ENCODE assay signal across 8 cellular contexts in genomic region chr17:44197980-44198720, GRCh38. TPM values are rescaled to one million over a fixed set of nuclear protein-coding genes. Genes with fewer than 3 reads are reported as not detected.
A peak's percentile ranks its signal among the peaks of the same experiment; 100 is the strongest.
DNase-seq lines count a peak whose midpoint lies in the region; ATAC-seq and TF ChIP-seq lines count a peak whose summit lies in the region.

No MANE protein-coding gene starts in this region.

- ATAC-seq in HG02623 (IDR thresholded peaks at IDR 0.05; ENCODE audit: unreplicated experiment) (no peak), GM21737 (IDR thresholded peaks at IDR 0.05; ENCODE audit: unreplicated experiment) (no peak)

- H3K9me2 ChIP-seq in neural cell (ENCODE audit: insufficient read depth, low read length): no peaks in the 10 kb centered on the region

- H3K4me3 ChIP-seq in WI38 (ENCODE audit: low read depth, low read length): peak overlapping the region; percentile 86
- H3K4me3 ChIP-seq in epithelial cell of esophagus (ENCODE audit: low read length): peak overlapping the region; percentile 80
- H3K4me3 ChIP-seq in neural cell (ENCODE audit: low read length): peak overlapping the region; percentile 91

- peak overlapping the region; percentile 14 for H2AFZ ChIP-seq in neural cell (ENCODE audit: low read depth, low read length)

- TF ChIP-seq RAD21 in Ishikawa (IDR thresholded peaks at IDR 0.05; ENCODE audit: low read depth): 0 out of 2 replicates have a peak, but pooled peaks have one; percentile 10
- peak; percentile 41 for TF ChIP-seq RAD21 in neural cell (conservative IDR thresholded peaks at IDR 0.05)

- no peaks in the 10 kb centered on the region for H3F3A ChIP-seq in neural cell (ENCODE audit: insufficient read depth, low read length, poor library complexity, severe bottlenecking)

- peak overlapping the region; percentile 94 for H3K9ac ChIP-seq in neural cell (ENCODE audit: low read length)

- H3K79me2 ChIP-seq in neural cell (replicated peaks; ENCODE audit: insufficient read depth, low read length): peaks cover 24% of the 10 kb centered on the region

- peak; percentile 73 for DNase-seq in EH (ENCODE audit: low read depth)
- peak; percentile 49 for DNase-seq in epithelial cell of esophagus (ENCODE audit: low read depth)
- DNase-seq in NCI-H1694 treated with DMSO at 0.1 percent for 48 hours (lab: John Stamatoyannopoulos, UW): no peak

- no peaks in the 10 kb centered on the region for H3K27me3 ChIP-seq in neural cell (ENCODE audit: insufficient read depth, low read depth, low read length)

- peak overlapping the region; percentile 92 for H3K27ac ChIP-seq in neural cell (ENCODE audit: low read length)

- H4K20me1 ChIP-seq in neural cell (ENCODE audit: insufficient read depth): no peaks in the 10 kb centered on the region

- H3K9me3 ChIP-seq in neural cell (ENCODE audit: low read length): no peaks in the 10 kb centered on the region

- no peak for TF ChIP-seq EP300 in Ishikawa (IDR thresholded peaks at IDR 0.05; ENCODE audit: borderline replicate concordance)
- TF ChIP-seq EP300 in neural cell (conservative IDR thresholded peaks at IDR 0.05; ENCODE audit: poor library complexity, severe bottlenecking): no peak

- peaks cover 10% of the 10 kb centered on the region for H3K36me3 ChIP-seq in neural cell (ENCODE audit: insufficient read depth, low read length)

- H3K4me2 ChIP-seq in neural cell (ENCODE audit: low read length): peak overlapping the region; percentile 77

- TF ChIP-seq CTCF in WI38 (IDR thresholded peaks at IDR 0.05; ENCODE audit: low read depth, low read length): no peak
- peak; percentile 10 for TF ChIP-seq CTCF in epithelial cell of esophagus (IDR thresholded peaks at IDR 0.05; ENCODE audit: insufficient read depth, low read depth, low read length, missing control alignments)
- no peak for TF ChIP-seq CTCF in neural cell (IDR thresholded peaks at IDR 0.05; ENCODE audit: poor library complexity, severe bottlenecking)

TF ChIP-seq in Ishikawa, 13 proteins besides CTCF, POLR2A, EP300 and RAD21:
- TF ChIP-seq YY1 (IDR thresholded peaks at IDR 0.05; ENCODE audit: low read depth) (no peak), CREB1 (IDR thresholded peaks at IDR 0.05; ENCODE audit: low read depth) (no peak), CEBPB (IDR thresholded peaks at IDR 0.05) (no peak), MAX (IDR thresholded peaks at IDR 0.05) (no peak), FOXM1 (IDR thresholded peaks at IDR 0.05; ENCODE audit: borderline replicate concordance, low read depth) (no peak), USF1 (IDR thresholded peaks at IDR 0.05) (no peak), TAF1 (IDR thresholded peaks at IDR 0.05; ENCODE audit: low read depth) (no peak), NFIC (IDR thresholded peaks at IDR 0.05) (no peak), REST (IDR thresholded peaks at IDR 0.05; ENCODE audit: low read depth) (no peak), ZBTB7A (IDR thresholded peaks at IDR 0.05; ENCODE audit: low read depth) (no peak), TCF12 (IDR thresholded peaks at IDR 0.05; ENCODE audit: low read depth) (no peak)

TF ChIP-seq in neural cell, 6 proteins besides CTCF, POLR2A, EP300 and RAD21:
- TF ChIP-seq SMC3 (conservative IDR thresholded peaks at IDR 0.05; ENCODE audit: poor library complexity): peak; percentile 37
- TF ChIP-seq MXI1 (conservative IDR thresholded peaks at IDR 0.05; ENCODE audit: poor library complexity, severe bottlenecking): no peak

RNA-seq across cellular contexts. Expression of gene ATXN7L3, which starts 1.5 kb away (rescaled TPM):
- polyA plus RNA-seq in neural cell: 93.5 and 97.2 TPM in 2 replicates
- polyA minus RNA-seq in neural cell: 108 and 109 TPM in 2 replicates

RNA-seq across cellular contexts. Expression of gene TMUB2, which starts 11.4 kb away (rescaled TPM):
- polyA plus RNA-seq in neural cell: 59.9 and 77.4 TPM in 2 replicates
- polyA minus RNA-seq in neural cell: 30.2 and 31.2 TPM in 2 replicates

RNA-seq across cellular contexts. Expression of gene UBTF, which starts 21.3 kb away (rescaled TPM):
- polyA plus RNA-seq in neural cell: 71.7 and 73.8 TPM in 2 replicates
- 105 and 112 TPM in 2 replicates for polyA minus RNA-seq in neural cell

RNA-seq across cellular contexts. Expression of gene ASB16, which starts 27.6 kb away (rescaled TPM):
- not detected in 2 replicates for polyA plus RNA-seq in neural cell
- polyA minus RNA-seq in neural cell: not detected in 2 replicates

RNA-seq across cellular contexts. Expression of gene HROB, which starts 56.4 kb away (rescaled TPM):
- polyA plus RNA-seq in neural cell: 1.3 TPM in 2 replicates
- 1.5 and 1.7 TPM in 2 replicates for polyA minus RNA-seq in neural cell
